In genomic region chr3:194118920-194119319, GRCh38 we compare ENCODE assay signal across 20 cellular contexts. TPM values are rescaled to one million over a fixed set of nuclear protein-coding genes. Genes with fewer than 3 reads are reported as not detected.
DNase-seq lines count a peak whose midpoint lies in the region; ATAC-seq and TF ChIP-seq lines count a peak whose summit lies in the region.
"Had no signal": no experiment of that assay in that cellular context is flagged by ENCODE, and none has a peak within 500 bp of the region (broad histone marks: within the 10 kb centered on the region; RNA-seq: fewer than 3 reads in every experiment).

No MANE protein-coding gene starts in this region.

- CTCF ChIA-PET in Caco-2 (lab: Charles Lee): no interaction called here
- CTCF ChIA-PET in activated CD8-positive, alpha-beta T cell treated with anti-CD3 and anti-CD28 coated beads, Interleukin-2, amount 10 ng/mL, durations not matched to agents 7 days and 5 days (lab: Charles Lee): no interaction called here

- peak overlapping the region; percentile 89 for H3K27ac Mint-ChIP-seq in Caco-2 (ENCODE audit: unreplicated experiment)
- H3K27ac Mint-ChIP-seq in neural crest cell (ENCODE audit: unreplicated experiment): peak overlapping the region; percentile 86
- no peak overlapping the region for H3K27ac Mint-ChIP-seq in activated CD8-positive, alpha-beta T cell treated with anti-CD3 and anti-CD28 coated beads, Interleukin-2, amount 10 ng/mL, durations not matched to agents 7 days and 5 days
- H3K27ac Mint-ChIP-seq: CD4-positive, CD25-positive, alpha-beta regulatory T cell; CD8-positive, alpha-beta memory T cell; HFFc6; IgD-negative memory B cell had no signal

- H3K9me3 ChIP-seq in Caco-2: no peaks in the 10 kb centered on the region
- H3K9me3 ChIP-seq: BE2C had no signal

- H3K4me3 ChIP-seq in Caco-2 (ENCODE audit: low read depth, low read length): no peak overlapping the region
- H3K4me3 ChIP-seq: GM12878, GM23248 had no signal

- H3K27me3 ChIP-seq in Caco-2 (replicated peaks; ENCODE audit: control insufficient read depth, insufficient read depth, low read length): no peaks in the 10 kb centered on the region
- H3K27me3 ChIP-seq: BE2C had no signal

- H3K36me3 Mint-ChIP-seq in Caco-2 (ENCODE audit: insufficient read depth, unreplicated experiment) (peaks cover 32% of the 10 kb centered on the region), neural crest cell (ENCODE audit: low read depth) (no peaks in the 10 kb centered on the region)
- no peaks in the 10 kb centered on the region for H3K36me3 Mint-ChIP-seq in activated CD8-positive, alpha-beta T cell treated with anti-CD3 and anti-CD28 coated beads, Interleukin-2, amount 10 ng/mL, durations not matched to agents 7 days and 5 days (ENCODE audit: low read depth)
- H3K36me3 Mint-ChIP-seq: CD4-positive, CD25-positive, alpha-beta regulatory T cell; CD8-positive, alpha-beta memory T cell had no signal

- DNase-seq in Caco-2: no peak
- peak; percentile 51 for DNase-seq in HT1080 (ENCODE audit: low read depth)
- DNase-seq in neural crest cell (ENCODE audit: low read depth, low spot score): no peak
- DNase-seq in NCI-H345 treated with DMSO at 0.1 percent for 48 hours (lab: John Stamatoyannopoulos, UW; ENCODE audit: unreplicated experiment): no peak
- DNase-seq in left ventricle myocardium superior: no peak
- DNase-seq in activated CD8-positive, alpha-beta T cell treated with anti-CD3 and anti-CD28 coated beads, Interleukin-2, amount 10 ng/mL, durations not matched to agents 7 days and 5 days: no peak
- DNase-seq: BE2C; C1 segment of cervical spinal cord; CD4-positive, CD25-positive, alpha-beta regulatory T cell; CD8-positive, alpha-beta memory T cell; COR-L47; DMS79 treated with DMSO at 0.1 percent for 48 hours; EL; GM23248; HCEC 1CT; HFFc6; KG1 had no signal

- TF ChIP-seq CTCF in Caco-2 (IDR thresholded peaks at IDR 0.05; ENCODE audit: insufficient read depth in 1 of 2, low read depth in 1 of 2, low read length in 1 of 2, severe bottlenecking in 1 of 2, unreplicated experiment in 1 of 2): no peak
- no peak for TF ChIP-seq CTCF in neural crest cell (conservative IDR thresholded peaks at IDR 0.05)

- ATAC-seq in left ventricle myocardium superior: no peak
- no peak for ATAC-seq in activated CD8-positive, alpha-beta T cell treated with anti-CD3 and anti-CD28 coated beads, Interleukin-2, amount 10 ng/mL, durations not matched to agents 7 days and 5 days
- ATAC-seq: GM12878, HepG2 had no signal

- no peaks in the 10 kb centered on the region for H3K9me3 Mint-ChIP-seq in Caco-2 (ENCODE audit: unreplicated experiment)
- H3K9me3 Mint-ChIP-seq in neural crest cell: no peaks in the 10 kb centered on the region
- no peaks in the 10 kb centered on the region for H3K9me3 Mint-ChIP-seq in activated CD8-positive, alpha-beta T cell treated with anti-CD3 and anti-CD28 coated beads, Interleukin-2, amount 10 ng/mL, durations not matched to agents 7 days and 5 days (ENCODE audit: insufficient read depth)
- H3K9me3 Mint-ChIP-seq: CD4-positive, CD25-positive, alpha-beta regulatory T cell; CD8-positive, alpha-beta memory T cell; HFFc6 had no signal

- H3K4me1 ChIP-seq in Caco-2: peaks cover 62% of the 10 kb centered on the region
- H3K4me1 ChIP-seq: BE2C had no signal

- no peak overlapping the region for H3K4me3 Mint-ChIP-seq in Caco-2 (ENCODE audit: unreplicated experiment)
- no peak overlapping the region for H3K4me3 Mint-ChIP-seq in neural crest cell
- H3K4me3 Mint-ChIP-seq in activated CD8-positive, alpha-beta T cell treated with anti-CD3 and anti-CD28 coated beads, Interleukin-2, amount 10 ng/mL, durations not matched to agents 7 days and 5 days: no peak overlapping the region
- H3K4me3 Mint-ChIP-seq: CD4-positive, CD25-positive, alpha-beta regulatory T cell; CD8-positive, alpha-beta memory T cell; HFFc6; IgD-negative memory B cell had no signal

- H3K27me3 Mint-ChIP-seq in Caco-2 (ENCODE audit: insufficient read depth, unreplicated experiment) (no peaks in the 10 kb centered on the region), neural crest cell (ENCODE audit: low read depth) (peaks cover 36% of the 10 kb centered on the region)
- peaks cover 34% of the 10 kb centered on the region for H3K27me3 Mint-ChIP-seq in activated CD8-positive, alpha-beta T cell treated with anti-CD3 and anti-CD28 coated beads, Interleukin-2, amount 10 ng/mL, durations not matched to agents 7 days and 5 days (ENCODE audit: low read depth)

- H3K4me1 Mint-ChIP-seq in Caco-2 (ENCODE audit: low read depth, unreplicated experiment) (peaks cover 61% of the 10 kb centered on the region), neural crest cell (peaks cover 4% of the 10 kb centered on the region)
- no peaks in the 10 kb centered on the region for H3K4me1 Mint-ChIP-seq in activated CD8-positive, alpha-beta T cell treated with anti-CD3 and anti-CD28 coated beads, Interleukin-2, amount 10 ng/mL, durations not matched to agents 7 days and 5 days (ENCODE audit: low read depth)
- H3K4me1 Mint-ChIP-seq: CD4-positive, CD25-positive, alpha-beta regulatory T cell; CD8-positive, alpha-beta memory T cell had no signal

- intact Hi-C loops in Caco-2 (cut with micrococcal nuclease; ENCODE audit: unreplicated experiment): no loop called here
- intact Hi-C loops in left ventricle myocardium superior (cut with micrococcal nuclease): no loop called here

- H3K36me3 ChIP-seq in Caco-2 (ENCODE audit: control insufficient read depth, insufficient read depth, low read length): no peaks in the 10 kb centered on the region
- H3K36me3 ChIP-seq: BE2C had no signal

- POLR2A ChIA-PET in Caco-2 (lab: Charles Lee): interaction anchor here (0.6 kb wide), 1 partner anchor 23 kb away, joined by 3 read pairs; no protein-coding TSS in a partner anchor
- POLR2A ChIA-PET in activated CD8-positive, alpha-beta T cell treated with anti-CD3 and anti-CD28 coated beads, Interleukin-2, amount 10 ng/mL, durations not matched to agents 7 days and 5 days (lab: Charles Lee): no interaction called here

- no TSS peak for BruUV-seq in Caco-2 (replicated peaks; lab: Mats Ljungman, UMichigan)

RNA-seq across cellular contexts. Expression of gene HES1, which starts 17.0 kb away (rescaled TPM):
- total RNA-seq in Caco-2 (2022) (123 and 128 TPM in 2 replicates), neural crest cell (32.6 and 36.2 TPM in 2 replicates), left ventricle myocardium superior (13.4 TPM)
- total RNA-seq in HT1080 (2014; rRNA removed; shearing (Covaris generic)): 20.2 and 26.3 TPM in 2 replicates
- polyA plus RNA-seq in HT1080 (2015; cell fraction: cytosol; rRNA removed): 15.0 and 25.1 TPM in 2 replicates
- polyA plus RNA-seq in HT1080 (2015; cell fraction: nucleus; rRNA removed): 40.7 and 46.4 TPM in 2 replicates
- total RNA-seq in activated CD8-positive, alpha-beta T cell treated with anti-CD3 and anti-CD28 coated beads, Interleukin-2, amount 10 ng/mL, durations not matched to agents 7 days and 5 days: not detected
- total RNA-seq: CD8-positive, alpha-beta memory T cell had no signal
- polyA plus RNA-seq: CD8-positive, alpha-beta memory T cell had no signal

Comparison
In these comparisons a context has a peak if more than half of its experiments do, and no peak if none do; other contexts are left out.
1. RNA of gene HES1, which starts 17.0 kb away (total RNA-seq): 123 to 128 TPM in Caco-2, 32.6 to 36.2 TPM in neural crest cell, 20.2 to 26.3 TPM in HT1080 and 13.4 TPM in left ventricle myocardium superior (single experiment); not detected in activated CD8-positive, alpha-beta T cell treated with anti-CD3 and anti-CD28 coated beads, Interleukin-2, amount 10 ng/mL, durations not matched to agents 7 days and 5 days; every median in the first group is over 10 times any median in the second.